ENCODE assay signal across 8 cellular contexts in the genomic region with DNA sequence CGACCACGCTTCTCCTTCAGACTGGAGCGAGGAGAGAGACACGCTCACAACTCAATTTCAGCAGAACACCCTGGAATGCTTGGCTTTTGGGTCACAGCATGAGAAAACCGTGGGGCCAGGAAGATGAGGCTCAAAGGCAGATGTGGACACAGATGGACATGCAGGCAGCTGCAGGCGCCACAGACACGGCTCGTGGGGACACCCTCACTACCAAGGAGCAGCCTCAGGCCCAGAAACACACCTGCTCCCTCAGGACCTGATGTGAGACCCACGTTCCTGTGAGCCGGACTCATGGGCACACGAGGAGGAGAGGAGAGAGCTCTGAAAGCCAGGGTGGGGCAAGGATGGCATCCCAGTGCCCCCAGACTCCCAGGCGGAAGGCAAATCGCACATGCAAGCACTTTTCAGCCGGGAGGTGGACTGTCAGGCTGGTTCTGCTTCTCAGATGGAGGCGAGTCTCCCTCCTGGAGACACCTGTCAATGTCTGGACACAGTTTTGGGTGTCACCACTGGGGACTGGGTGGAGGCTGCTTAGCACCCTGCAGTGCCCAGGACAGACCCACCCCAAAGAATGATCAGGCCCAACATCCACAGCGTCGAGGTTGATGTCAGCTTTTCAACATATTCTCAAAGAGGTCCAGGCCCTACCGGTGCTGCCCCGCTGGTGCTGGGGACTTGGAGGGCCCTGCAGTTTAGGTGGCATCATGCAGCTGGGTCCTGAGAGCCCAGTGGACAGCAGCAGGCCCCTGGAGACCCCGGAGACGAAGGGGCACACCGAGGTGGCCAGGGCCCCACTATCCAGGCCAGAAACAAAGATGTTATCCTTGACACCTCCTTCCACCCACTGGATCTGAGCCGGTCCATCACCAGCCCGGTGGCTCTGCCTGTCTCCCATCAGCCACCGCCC. TPM values are rescaled to one million over a fixed set of nuclear protein-coding genes. Genes with fewer than 3 reads are reported as not detected.
DNase-seq lines count a peak whose midpoint lies in the region; ATAC-seq and TF ChIP-seq lines count a peak whose summit lies in the region.

No MANE protein-coding gene starts in this region.

- DNase-seq in heart left ventricle (no peak), left ventricle myocardium superior (no peak), mammary epithelial cell (no peak), mesothelial cell of epicardium (ENCODE audit: low spot score in 2 of 2, unreplicated experiment in 2 of 2) (no peak), foreskin keratinocyte (no peak), NCI-H1105 treated with DMSO at 0.1 percent for 48 hours (lab: John Stamatoyannopoulos, UW) (no peak)

- in situ Hi-C loops in mammary epithelial cell (cut with MboI; ENCODE audit: low sequenced_read_pairs in 2 of 2): no loop called here

- no peak overlapping the region for H2AFZ ChIP-seq in mammary epithelial cell (ENCODE audit: low read depth, low read length)

- no peaks in the 10 kb centered on the region for H3K27me3 Mint-ChIP-seq in mesothelial cell of epicardium (ENCODE audit: low read depth)

- H3K27ac ChIP-seq in heart left ventricle: peak overlapping the region; percentile 65 to 97 (median 92)
- no peak overlapping the region for H3K27ac ChIP-seq in mammary epithelial cell (ENCODE audit: insufficient read depth, low read depth, low read length)
- H3K27ac ChIP-seq in foreskin keratinocyte: no peak overlapping the region

- TF ChIP-seq POLR2A in heart left ventricle (IDR thresholded peaks at IDR 0.05): no peak

- ATAC-seq in heart left ventricle: no peak
- ATAC-seq in left ventricle myocardium superior: no peak
- no peak for ATAC-seq in HG03095 (IDR thresholded peaks at IDR 0.05; ENCODE audit: unreplicated experiment)
- ATAC-seq in HG03280 (IDR thresholded peaks at IDR 0.05; ENCODE audit: unreplicated experiment): no peak
- no peak for ATAC-seq in foreskin keratinocyte

- no peak overlapping the region for H3K9ac ChIP-seq in mammary epithelial cell (ENCODE audit: insufficient read depth, low read length)

- H4K20me1 ChIP-seq in mammary epithelial cell (ENCODE audit: insufficient read depth, low read length): no peaks in the 10 kb centered on the region

- no peak overlapping the region for H3K27ac Mint-ChIP-seq in mesothelial cell of epicardium

- no peaks in the 10 kb centered on the region for H3K36me3 Mint-ChIP-seq in mesothelial cell of epicardium

- H3K27me3 ChIP-seq in heart left ventricle: no peaks in the 10 kb centered on the region
- H3K27me3 ChIP-seq in mammary epithelial cell (ENCODE audit: insufficient read depth, low read length): no peaks in the 10 kb centered on the region
- H3K27me3 ChIP-seq in foreskin keratinocyte: no peaks in the 10 kb centered on the region

- H3K4me1 ChIP-seq in heart left ventricle: peaks cover 4 to 65% (median 39%) of the 10 kb centered on the region in 12 donors
- H3K4me1 ChIP-seq in mammary epithelial cell (ENCODE audit: insufficient read depth, low read length): peaks cover 20% of the 10 kb centered on the region
- peaks cover 6% of the 10 kb centered on the region for H3K4me1 ChIP-seq in foreskin keratinocyte

- TF ChIP-seq CTCF in heart left ventricle (IDR thresholded peaks at IDR 0.05) (no peak), mammary epithelial cell (conservative IDR thresholded peaks at IDR 0.05 in 1 of 2, IDR thresholded peaks at IDR 0.05 in 1 of 2; ENCODE audit: extremely low read depth in 1 of 2, insufficient read depth in 1 of 2, low read depth in 1 of 2, low read length in 2 of 2) (no peak), mesothelial cell of epicardium (IDR thresholded peaks at IDR 0.05; ENCODE audit: unreplicated experiment) (no peak), foreskin keratinocyte (conservative IDR thresholded peaks at IDR 0.05) (no peak)

- H3K4me1 Mint-ChIP-seq in mesothelial cell of epicardium: peaks cover 37% of the 10 kb centered on the region

- H3K4me3 ChIP-seq in heart left ventricle (peak overlapping the region in 11 of 12 donors; percentile 26 to 99 (median 96)), mammary epithelial cell (replicated peaks in 1 of 3; ENCODE audit: insufficient read depth in 1 of 3, low read depth in 2 of 3, low read length in 3 of 3) (peak overlapping the region in 1 of 3 experiments; percentile 90)

- dilution Hi-C loops in mammary epithelial cell (cut with HindIII; ENCODE audit: low sequenced_read_pairs): no loop called here

- no peaks in the 10 kb centered on the region for H3K9me3 ChIP-seq in heart left ventricle
- H3K9me3 ChIP-seq in mammary epithelial cell (replicated peaks; ENCODE audit: insufficient read depth, low read length): no peaks in the 10 kb centered on the region

- H3K36me3 ChIP-seq in heart left ventricle (peaks cover 0 to 17% (median 7%) of the 10 kb centered on the region in 9 donors), mammary epithelial cell (ENCODE audit: insufficient read depth, low read length) (no peaks in the 10 kb centered on the region)

- H3K9me3 Mint-ChIP-seq in mesothelial cell of epicardium: no peaks in the 10 kb centered on the region

- peak overlapping the region; percentile 94 for H3K4me2 ChIP-seq in mammary epithelial cell (ENCODE audit: insufficient read depth, low read depth, low read length)

- no TSS peak for BruUV-seq in mammary epithelial cell (replicated peaks; lab: Mats Ljungman, UMichigan)

- intact Hi-C loops in heart left ventricle (cut with DNase I): no loop called here
- intact Hi-C loops in left ventricle myocardium superior (cut with micrococcal nuclease): no loop called here
- intact Hi-C loops in mammary epithelial cell (cut with micrococcal nuclease): no loop called here

- WGBS in heart left ventricle, 4 donors: 44 to 54% (median 46%) methylated on average over 17 to 25 of the region's 25 CpGs
- 75% methylated on average over 17 of the region's 25 CpGs for WGBS in mammary epithelial cell (ENCODE audit: low coverage, missing lambda C conversion rate)

- peaks cover 49% of the 10 kb centered on the region for H3K79me2 ChIP-seq in mammary epithelial cell (ENCODE audit: insufficient read depth, low read length)

- H3K4me3 Mint-ChIP-seq in mesothelial cell of epicardium: peak overlapping the region; percentile 95

- CTCF ChIA-PET in mammary epithelial cell (lab: Charles Lee; ENCODE audit: low non-redundant PET): no interaction called here

RNA-seq across cellular contexts. Expression of gene ABHD17A, which starts 2.3 kb away (rescaled TPM):
- total RNA-seq in heart left ventricle (100 to 1,000 TPM in 2 of 9 donors, 10 to 100 TPM in 7; 48.5 to 121 (median 52.0) TPM), left ventricle myocardium superior (64.4 TPM), mammary epithelial cell (10 to 100 TPM; 46.2 to 61.5 TPM), mesothelial cell of epicardium (59.4 to 67.2 TPM (median 62.0 TPM) in 3 replicates), foreskin keratinocyte (49.1 and 50.3 TPM in 2 replicates)
- polyA plus RNA-seq in heart left ventricle (100 to 1,000 TPM in 1 of 2 donors, 10 to 100 TPM in 1; 64.1 to 116 TPM), mammary epithelial cell (56.8 TPM), foreskin keratinocyte (69.0 and 76.6 TPM in 2 replicates)
- 7.2 TPM for polyA minus RNA-seq in mammary epithelial cell

RNA-seq across cellular contexts. Expression of gene KLF16, which starts 19.7 kb away (rescaled TPM):
- total RNA-seq in heart left ventricle (10 to 100 TPM in 4 of 9 donors, 1 to 10 TPM in 5; 2.9 to 19.7 (median 9.2) TPM), left ventricle myocardium superior (9.8 TPM), mammary epithelial cell (10 to 100 TPM; 13.7 to 56.2 TPM), mesothelial cell of epicardium (22.0 to 24.1 TPM (median 23.5 TPM) in 3 replicates), foreskin keratinocyte (19.0 and 20.7 TPM in 2 replicates)
- polyA plus RNA-seq in heart left ventricle (10 to 100 TPM in 1 of 2 donors, 1 to 10 TPM in 1; 3.5 to 10.2 TPM), mammary epithelial cell (11.9 TPM), foreskin keratinocyte (28.7 and 29.0 TPM in 2 replicates)
- 11.0 TPM for polyA minus RNA-seq in mammary epithelial cell

RNA-seq across cellular contexts. Expression of gene ADAT3, which starts 22.2 kb away (rescaled TPM):
- 1 to 10 TPM; 1.2 to 5.1 (median 1.9) TPM for total RNA-seq in heart left ventricle
- polyA plus RNA-seq in heart left ventricle: 1 to 10 TPM; 1.6 to 3.1 TPM
- 2.0 TPM for total RNA-seq in left ventricle myocardium superior
- total RNA-seq in mammary epithelial cell: 1 to 10 TPM; 3.5 to 7.3 TPM
- 1.7 TPM for polyA plus RNA-seq in mammary epithelial cell
- polyA minus RNA-seq in mammary epithelial cell: not detected
- 14.2 to 17.2 TPM (median 15.5 TPM) in 3 replicates for total RNA-seq in mesothelial cell of epicardium
- 2.7 and 3.2 TPM in 2 replicates for total RNA-seq in foreskin keratinocyte
- 3.8 and 4.8 TPM in 2 replicates for polyA plus RNA-seq in foreskin keratinocyte

RNA-seq across cellular contexts. Expression of gene SCAMP4, which starts 22.2 kb away (rescaled TPM):
- total RNA-seq in heart left ventricle: 10 to 100 TPM; 13.5 to 38.8 (median 19.1) TPM
- 10 to 100 TPM; 15.4 to 28.3 TPM for polyA plus RNA-seq in heart left ventricle
- total RNA-seq in left ventricle myocardium superior: 16.4 TPM
- 10 to 100 TPM; 70.2 to 76.5 TPM for total RNA-seq in mammary epithelial cell
- polyA plus RNA-seq in mammary epithelial cell: 31.7 TPM
- 38.7 TPM for polyA minus RNA-seq in mammary epithelial cell
- total RNA-seq in mesothelial cell of epicardium: 93.5 to 97.7 TPM (median 93.5 TPM) in 3 replicates
- 35.2 and 42.2 TPM in 2 replicates for total RNA-seq in foreskin keratinocyte
- polyA plus RNA-seq in foreskin keratinocyte: 44.0 and 45.1 TPM in 2 replicates

RNA-seq across cellular contexts. Expression of gene REXO1, which starts 34.8 kb away (rescaled TPM):
- total RNA-seq in heart left ventricle: 10 to 100 TPM; 13.2 to 22.4 (median 16.5) TPM
- polyA plus RNA-seq in heart left ventricle: 10 to 100 TPM; 16.3 to 16.4 TPM
- total RNA-seq in left ventricle myocardium superior: 16.0 TPM
- total RNA-seq in mammary epithelial cell: 10 to 100 TPM; 11.3 to 41.0 TPM
- 22.4 TPM for polyA plus RNA-seq in mammary epithelial cell
- 29.8 TPM for polyA minus RNA-seq in mammary epithelial cell
- 41.6 to 46.6 TPM (median 44.3 TPM) in 3 replicates for total RNA-seq in mesothelial cell of epicardium
- 21.6 and 23.8 TPM in 2 replicates for total RNA-seq in foreskin keratinocyte
- 21.0 and 21.8 TPM in 2 replicates for polyA plus RNA-seq in foreskin keratinocyte

Comparison
In these comparisons a context has a peak if more than half of its experiments do, and no peak if none do; other contexts are left out.
1. H3K27ac ChIP-seq: peak in heart left ventricle (12 of 12); none in mammary epithelial cell (single experiment) and foreskin keratinocyte (single experiment).